26 cellular contexts compared by ENCODE assay signal in the genomic region with DNA sequence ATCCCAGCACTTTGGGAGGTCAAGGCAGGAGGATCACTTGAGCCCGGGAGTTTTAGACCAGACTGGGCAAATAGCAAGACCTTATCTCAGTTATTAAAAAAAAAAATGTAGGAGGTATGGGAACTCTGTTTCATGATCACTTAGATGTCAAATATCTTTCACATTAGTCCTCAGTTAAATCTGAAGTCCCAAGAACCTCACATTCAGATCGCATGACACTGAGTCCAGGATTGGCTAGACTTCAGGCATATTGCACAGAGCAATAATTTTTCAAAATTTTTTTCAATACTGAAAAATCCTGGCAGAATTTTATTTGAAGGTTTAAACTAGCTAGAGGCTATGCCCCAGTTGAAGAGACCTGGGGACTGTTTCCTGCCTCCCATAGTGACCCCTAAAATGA. TPM values are rescaled to one million over a fixed set of nuclear protein-coding genes. Genes with fewer than 3 reads are reported as not detected.
A peak's percentile ranks its signal among the peaks of the same experiment; 100 is the strongest.
DNase-seq lines count a peak whose midpoint lies in the region; TF ChIP-seq lines count a peak whose summit lies in the region.
"Had no signal": no experiment of that assay in that cellular context is flagged by ENCODE, and none has a peak within 500 bp of the region (broad histone marks: within the 10 kb centered on the region; RNA-seq: fewer than 3 reads in every experiment).

No MANE protein-coding gene starts in this region.

- H3K9ac ChIP-seq in colonic mucosa (ENCODE audit: low read depth in 2 of 2, low read length in 2 of 2): no peak overlapping the region

- no peaks in the 10 kb centered on the region for H3K9me3 ChIP-seq in colonic mucosa
- H3K9me3 ChIP-seq: pancreas had no signal

- no peaks in the 10 kb centered on the region for H3K27me3 ChIP-seq in colonic mucosa
- H3K27me3 ChIP-seq: ascending aorta, dorsolateral prefrontal cortex, pancreas had no signal

- intact Hi-C loops in colonic mucosa (cut with DNase I): no loop called here

- peak; percentile 68 for DNase-seq in EL
- peak; percentile 51 for DNase-seq in HS-5 (ENCODE audit: low read depth)
- peak; percentile 11 for DNase-seq in choroid plexus epithelial cell (ENCODE audit: low read depth)
- DNase-seq in myocyte (ENCODE audit: low read depth): peak; percentile 25
- DNase-seq in activated effector memory CD4-positive, alpha-beta T cell treated with Interleukin-2 at 50 U/mL for 16 hours: no peak
- no peak for DNase-seq in cortex of kidney (lab: John Stamatoyannopoulos, UW)
- no peak for DNase-seq in NOMO-1 treated with DMSO at 0.1 percent for 48 hours (lab: John Stamatoyannopoulos, UW; ENCODE audit: unreplicated experiment)
- no peak for DNase-seq in colonic mucosa
- DNase-seq: activated B cell treated with CpG ODN at 0.5 μM for 24 hours; activated CD4-positive, alpha-beta T cell treated with anti-CD3 and anti-CD28 coated beads, Interleukin-2, amount 50 U/mL, for 1 hour; activated gamma-delta T cell; activated naive CD8-positive, alpha-beta T cell treated with anti-CD3 and anti-CD28 coated beads for 36 hours; activated T-cell treated with anti-CD3 and anti-CD28 coated beads, Interleukin-2, amount 50 U/mL, for 1 hour; AML-193; CD4-positive, CD25-positive, alpha-beta regulatory T cell; central memory CD4-positive, alpha-beta T cell; DND-41; dorsolateral prefrontal cortex; NCI-H1048; NCI-H1694 treated with DMSO at 0.1 percent for 48 hours; OCI-M1; pancreas; stimulated activated CD4-positive, alpha-beta T cell treated with anti-CD3 and anti-CD28 coated beads, Interleukin-1b, Interleukin-23, amount 100 ng/mL, for 48 hours; stimulated activated naive CD8-positive, alpha-beta T cell treated with anti-CD3 and anti-CD28 coated beads, Interleukin-15, Interleukin-2, amounts not matched to agents 100 U/mL and 50 U/mL, for 24 hours had no signal

- H3K4me3 ChIP-seq in choroid plexus epithelial cell (ENCODE audit: low read depth, low read length) (no peak overlapping the region), colonic mucosa (no peak overlapping the region)
- H3K4me3 ChIP-seq: ascending aorta, dorsolateral prefrontal cortex, GM12878, pancreas had no signal

- TF ChIP-seq CTCF in choroid plexus epithelial cell (conservative IDR thresholded peaks at IDR 0.05; ENCODE audit: low read depth, low read length) (no peak), colonic mucosa (IDR thresholded peaks at IDR 0.05) (no peak)

- H3K27ac ChIP-seq in colonic mucosa: no peak overlapping the region
- H3K27ac ChIP-seq: ascending aorta, dorsolateral prefrontal cortex, pancreas had no signal

- H3K4me1 ChIP-seq in colonic mucosa: no peaks in the 10 kb centered on the region
- H3K4me1 ChIP-seq: ascending aorta, pancreas had no signal

- no peaks in the 10 kb centered on the region for H3K36me3 ChIP-seq in colonic mucosa
- H3K36me3 ChIP-seq: ascending aorta, pancreas had no signal

RNA-seq across cellular contexts. Expression of a gene that starts 56.3 kb away (rescaled TPM):
- total RNA-seq in myocyte: 33.4 and 43.3 TPM in 2 replicates
- polyA plus RNA-seq in myocyte (2012): 11.1 TPM
- total RNA-seq in colonic mucosa: 10 to 100 TPM; 35.4 to 50.1 TPM

Comparison
In these comparisons a context has a peak if more than half of its experiments do, and no peak if none do; other contexts are left out.
1. DNase-seq: peak in EL (single experiment), HS-5 (single experiment), choroid plexus epithelial cell (single experiment) and myocyte (single experiment); none in activated effector memory CD4-positive, alpha-beta T cell treated with Interleukin-2 at 50 U/mL for 16 hours (single experiment), cortex of kidney (single experiment), NOMO-1 treated with DMSO at 0.1 percent for 48 hours (single experiment) and colonic mucosa (single experiment).